ENCODE assay signal across 2 cellular contexts in genomic region chr7:867406-868188, GRCh38.
TF ChIP-seq lines count a peak whose summit lies in the region.

No MANE protein-coding gene starts in this region.

TF ChIP-seq in IMR-90, 13 proteins besides CTCF, POLR2A, EP300 and RAD21:
- TF ChIP-seq MXI1 (IDR thresholded peaks at IDR 0.05; ENCODE audit: borderline replicate concordance, low read depth, low read length) (peak; percentile 47; the same call in 1 of the 2 replicates), BHLHE40 (IDR thresholded peaks at IDR 0.05; ENCODE audit: low read depth, low read length) (no peak), SMC3 (IDR thresholded peaks at IDR 0.05; ENCODE audit: low read depth, low read length) (0 out of 2 replicates have a peak, but pooled peaks have one; percentile 3)

TF ChIP-seq in HepG2, 621 proteins besides CTCF, POLR2A, EP300 and RAD21:
- no peak for TF ChIP-seq XBP1 (CRISPR knock-in tag; IDR thresholded peaks at IDR 0.05)
- no peak for TF ChIP-seq ZBTB38 (CRISPR knock-in tag; IDR thresholded peaks at IDR 0.05)
- TF ChIP-seq GATAD2A (CRISPR knock-in tag; IDR thresholded peaks at IDR 0.05), result no peak
TF ChIP-seq in HepG2: peak in this region for 0.
